In the genomic region with DNA sequence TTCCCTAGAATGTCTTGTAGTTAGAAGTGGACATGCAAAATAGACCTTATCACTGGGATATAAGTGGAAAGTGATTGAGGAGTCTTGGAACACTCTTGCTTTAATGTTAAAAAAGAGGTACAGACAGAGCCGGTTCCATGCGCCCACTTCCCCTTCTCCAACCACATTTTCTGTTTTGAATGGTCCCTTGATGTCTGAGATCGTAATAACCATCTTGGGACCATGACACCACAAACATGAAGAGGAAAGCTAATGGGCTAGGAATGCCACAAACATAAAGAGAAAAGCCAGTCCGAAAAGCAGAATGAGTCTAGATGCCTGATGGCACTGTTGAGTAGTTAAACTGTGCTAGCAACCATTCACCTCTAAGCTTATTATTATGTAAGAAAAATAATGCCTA, we compare ENCODE assay signal across 20 cellular contexts.
"Had no signal": no experiment of that assay in that cellular context is flagged by ENCODE, and none has a peak within 500 bp of the region (broad histone marks: within the 10 kb centered on the region; RNA-seq: fewer than 3 reads in every experiment).

No MANE protein-coding gene starts in this region.

- DNase-seq: effector CD8-positive, alpha-beta T cell; endodermal cell; foreskin keratinocyte; glutamatergic neuron; heart right ventricle; hippocampal formation; left cardiac atrium; left lung; mesenchymal stem cell; mucosa of descending colon; naive B cell; pancreas; right lobe of liver; small intestine; stimulated activated CD4-positive, alpha-beta T cell treated with anti-CD3 and anti-CD28 coated beads, Interleukin-15, amount 100 ng/mL, for 24 hours; stimulated activated CD4-positive, alpha-beta T cell treated with anti-CD3 and anti-CD28 coated beads, Interleukin-2, amount 100 ng/mL, for 48 hours; stimulated activated naive B cell treated with anti-CD40 and anti-IgM and Interleukin-4, amounts not matched to agents 10 μg/mL and 1 μg/mL and 100 μg/mL, for 72 hours; upper lobe of left lung had no signal

- ATAC-seq: foreskin keratinocyte; gastroesophageal sphincter; heart right ventricle; left cardiac atrium; left lung; mucosa of descending colon; natural killer cell treated with Interleukin-12 subunit alpha and Interleukin-12 subunit beta and Interleukin-15 and Interleukin-18, amount 100 ng/mL, for 72 hours; pancreas; right lobe of liver had no signal
